Comparison of ENCODE assay signal across 1 cellular context in the genomic region with DNA sequence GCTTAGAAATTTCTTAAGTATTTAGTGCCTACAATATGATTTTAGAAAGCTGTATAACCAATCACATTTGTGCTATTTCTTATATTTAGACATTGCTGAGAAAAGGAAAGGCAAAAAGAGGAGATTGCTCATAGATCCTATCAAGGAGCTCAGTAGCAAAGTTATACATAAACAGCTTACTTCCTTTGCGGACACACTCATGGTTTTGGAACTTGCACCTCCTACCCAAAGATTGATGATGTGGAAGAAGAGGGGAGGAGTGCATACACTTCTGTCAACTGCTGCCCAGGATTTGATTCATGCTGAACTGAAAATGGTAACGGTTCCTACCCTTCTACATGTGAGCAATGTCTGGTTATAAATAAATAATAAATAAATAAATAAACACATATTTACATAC.
TF ChIP-seq lines count a peak whose summit lies in the region.

No MANE protein-coding gene starts in this region.

TF ChIP-seq in GM23338, 12 proteins besides CTCF, POLR2A, EP300 and RAD21 (continued from another document):
- TF ChIP-seq, protein P1, sequence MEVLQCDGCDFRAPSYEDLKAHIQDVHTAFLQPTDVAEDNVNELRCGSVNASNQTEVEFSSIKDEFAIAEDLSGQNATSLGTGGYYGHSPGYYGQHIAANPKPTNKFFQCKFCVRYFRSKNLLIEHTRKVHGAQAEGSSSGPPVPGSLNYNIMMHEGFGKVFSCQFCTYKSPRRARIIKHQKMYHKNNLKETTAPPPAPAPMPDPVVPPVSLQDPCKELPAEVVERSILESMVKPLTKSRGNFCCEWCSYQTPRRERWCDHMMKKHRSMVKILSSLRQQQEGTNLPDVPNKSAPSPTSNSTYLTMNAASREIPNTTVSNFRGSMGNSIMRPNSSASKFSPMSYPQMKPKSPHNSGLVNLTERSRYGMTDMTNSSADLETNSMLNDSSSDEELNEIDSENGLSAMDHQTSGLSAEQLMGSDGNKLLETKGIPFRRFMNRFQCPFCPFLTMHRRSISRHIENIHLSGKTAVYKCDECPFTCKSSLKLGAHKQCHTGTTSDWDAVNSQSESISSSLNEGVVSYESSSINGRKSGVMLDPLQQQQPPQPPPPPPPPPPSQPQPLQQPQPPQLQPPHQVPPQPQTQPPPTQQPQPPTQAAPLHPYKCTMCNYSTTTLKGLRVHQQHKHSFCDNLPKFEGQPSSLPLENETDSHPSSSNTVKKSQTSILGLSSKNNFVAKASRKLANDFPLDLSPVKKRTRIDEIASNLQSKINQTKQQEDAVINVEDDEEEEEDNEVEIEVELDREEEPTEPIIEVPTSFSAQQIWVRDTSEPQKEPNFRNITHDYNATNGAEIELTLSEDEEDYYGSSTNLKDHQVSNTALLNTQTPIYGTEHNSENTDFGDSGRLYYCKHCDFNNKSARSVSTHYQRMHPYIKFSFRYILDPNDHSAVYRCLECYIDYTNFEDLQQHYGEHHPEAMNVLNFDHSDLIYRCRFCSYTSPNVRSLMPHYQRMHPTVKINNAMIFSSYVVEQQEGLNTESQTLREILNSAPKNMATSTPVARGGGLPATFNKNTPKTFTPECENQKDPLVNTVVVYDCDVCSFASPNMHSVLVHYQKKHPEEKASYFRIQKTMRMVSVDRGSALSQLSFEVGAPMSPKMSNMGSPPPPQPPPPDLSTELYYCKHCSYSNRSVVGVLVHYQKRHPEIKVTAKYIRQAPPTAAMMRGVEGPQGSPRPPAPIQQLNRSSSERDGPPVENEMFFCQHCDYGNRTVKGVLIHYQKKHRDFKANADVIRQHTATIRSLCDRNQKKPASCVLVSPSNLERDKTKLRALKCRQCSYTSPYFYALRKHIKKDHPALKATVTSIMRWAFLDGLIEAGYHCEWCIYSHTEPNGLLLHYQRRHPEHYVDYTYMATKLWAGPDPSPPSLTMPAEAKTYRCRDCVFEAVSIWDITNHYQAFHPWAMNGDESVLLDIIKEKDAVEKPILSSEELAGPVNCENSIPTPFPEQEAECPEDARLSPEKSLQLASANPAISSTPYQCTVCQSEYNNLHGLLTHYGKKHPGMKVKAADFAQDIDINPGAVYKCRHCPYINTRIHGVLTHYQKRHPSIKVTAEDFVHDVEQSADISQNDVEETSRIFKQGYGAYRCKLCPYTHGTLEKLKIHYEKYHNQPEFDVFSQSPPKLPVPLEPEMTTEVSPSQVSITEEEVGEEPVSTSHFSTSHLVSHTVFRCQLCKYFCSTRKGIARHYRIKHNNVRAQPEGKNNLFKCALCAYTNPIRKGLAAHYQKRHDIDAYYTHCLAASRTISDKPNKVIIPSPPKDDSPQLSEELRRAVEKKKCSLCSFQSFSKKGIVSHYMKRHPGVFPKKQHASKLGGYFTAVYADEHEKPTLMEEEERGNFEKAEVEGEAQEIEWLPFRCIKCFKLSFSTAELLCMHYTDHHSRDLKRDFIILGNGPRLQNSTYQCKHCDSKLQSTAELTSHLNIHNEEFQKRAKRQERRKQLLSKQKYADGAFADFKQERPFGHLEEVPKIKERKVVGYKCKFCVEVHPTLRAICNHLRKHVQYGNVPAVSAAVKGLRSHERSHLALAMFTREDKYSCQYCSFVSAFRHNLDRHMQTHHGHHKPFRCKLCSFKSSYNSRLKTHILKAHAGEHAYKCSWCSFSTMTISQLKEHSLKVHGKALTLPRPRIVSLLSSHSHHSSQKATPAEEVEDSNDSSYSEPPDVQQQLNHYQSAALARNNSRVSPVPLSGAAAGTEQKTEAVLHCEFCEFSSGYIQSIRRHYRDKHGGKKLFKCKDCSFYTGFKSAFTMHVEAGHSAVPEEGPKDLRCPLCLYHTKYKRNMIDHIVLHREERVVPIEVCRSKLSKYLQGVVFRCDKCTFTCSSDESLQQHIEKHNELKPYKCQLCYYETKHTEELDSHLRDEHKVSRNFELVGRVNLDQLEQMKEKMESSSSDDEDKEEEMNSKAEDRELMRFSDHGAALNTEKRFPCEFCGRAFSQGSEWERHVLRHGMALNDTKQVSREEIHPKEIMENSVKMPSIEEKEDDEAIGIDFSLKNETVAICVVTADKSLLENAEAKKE (CRISPR knock-in tag; IDR thresholded peaks at IDR 0.05) = no peak
- TF ChIP-seq ZNF114 (CRISPR knock-in tag; IDR thresholded peaks at IDR 0.05) (no peak), POLR2AphosphoS5 (IDR thresholded peaks at IDR 0.05; ENCODE audit: low read depth) (no peak), REST (IDR thresholded peaks at IDR 0.05; ENCODE audit: unreplicated experiment) (no peak), STAT1 (IDR thresholded peaks at IDR 0.05; ENCODE audit: unreplicated experiment) (no peak), EZH2phosphoT487 (IDR thresholded peaks at IDR 0.05; ENCODE audit: unreplicated experiment) (no peak)
- TF ChIP-seq, protein P2, sequence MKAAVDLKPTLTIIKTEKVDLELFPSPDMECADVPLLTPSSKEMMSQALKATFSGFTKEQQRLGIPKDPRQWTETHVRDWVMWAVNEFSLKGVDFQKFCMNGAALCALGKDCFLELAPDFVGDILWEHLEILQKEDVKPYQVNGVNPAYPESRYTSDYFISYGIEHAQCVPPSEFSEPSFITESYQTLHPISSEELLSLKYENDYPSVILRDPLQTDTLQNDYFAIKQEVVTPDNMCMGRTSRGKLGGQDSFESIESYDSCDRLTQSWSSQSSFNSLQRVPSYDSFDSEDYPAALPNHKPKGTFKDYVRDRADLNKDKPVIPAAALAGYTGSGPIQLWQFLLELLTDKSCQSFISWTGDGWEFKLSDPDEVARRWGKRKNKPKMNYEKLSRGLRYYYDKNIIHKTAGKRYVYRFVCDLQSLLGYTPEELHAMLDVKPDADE (IDR thresholded peaks at IDR 0.05) = no peak
